Comparison of ENCODE assay signal across 15 cellular contexts in genomic region chr9:34310205-34310604, GRCh38. TPM values are rescaled to one million over a fixed set of nuclear protein-coding genes. Genes with fewer than 3 reads are reported as not detected.
DNase-seq lines count a peak whose midpoint lies in the region; ATAC-seq and TF ChIP-seq lines count a peak whose summit lies in the region.
"Had no signal": no experiment of that assay in that cellular context is flagged by ENCODE, and none has a peak within 500 bp of the region (broad histone marks: within the 10 kb centered on the region; RNA-seq: fewer than 3 reads in every experiment).

No MANE protein-coding gene starts in this region.

- H3K4me3 ChIP-seq in RWPE2 (ENCODE audit: severe bottlenecking) = no peak overlapping the region
- no peak overlapping the region for H3K4me3 ChIP-seq in osteoblast (ENCODE audit: insufficient read depth, low read length)
- H3K4me3 ChIP-seq in Caco-2 (ENCODE audit: low read depth, low read length) = no peak overlapping the region
- H3K4me3 ChIP-seq: right lobe of liver, SJCRH30 had no signal

- H4K20me1 ChIP-seq in osteoblast (ENCODE audit: insufficient read depth, low read length) = no peaks in the 10 kb centered on the region

- H3K27me3 ChIP-seq in RWPE2 (ENCODE audit: insufficient read depth, poor library complexity, severe bottlenecking) (no peaks in the 10 kb centered on the region), osteoblast (ENCODE audit: insufficient read depth, low read length) (no peaks in the 10 kb centered on the region), Caco-2 (replicated peaks; ENCODE audit: control insufficient read depth, insufficient read depth, low read length) (no peaks in the 10 kb centered on the region)
- H3K27me3 ChIP-seq: right lobe of liver, SJCRH30 had no signal

- peak overlapping the region; percentile 9 for H2AFZ ChIP-seq in osteoblast (ENCODE audit: low read length)

- H3K4me2 ChIP-seq in osteoblast (ENCODE audit: insufficient read depth, low read length) = no peak overlapping the region

- no peak overlapping the region for H3K4me3 Mint-ChIP-seq in Caco-2 (ENCODE audit: unreplicated experiment)
- H3K4me3 Mint-ChIP-seq: CD14-positive monocyte had no signal

- no peaks in the 10 kb centered on the region for H3K79me2 ChIP-seq in osteoblast (ENCODE audit: insufficient read depth, low read length)

- no peaks in the 10 kb centered on the region for H3K36me3 Mint-ChIP-seq in Caco-2 (ENCODE audit: insufficient read depth, unreplicated experiment)

- intact Hi-C loops in Caco-2 (cut with micrococcal nuclease; ENCODE audit: unreplicated experiment) = no loop called here

- CTCF ChIA-PET in Caco-2 (lab: Charles Lee) = no interaction called here

- H3K36me3 ChIP-seq in RWPE2 (ENCODE audit: low read depth) (peaks cover 7% of the 10 kb centered on the region; the same call in 1 of the 2 replicates), osteoblast (ENCODE audit: insufficient read depth, low read length) (no peaks in the 10 kb centered on the region), Caco-2 (ENCODE audit: control insufficient read depth, insufficient read depth, low read length) (no peaks in the 10 kb centered on the region)
- H3K36me3 ChIP-seq: right lobe of liver, SJCRH30 had no signal

- no peak overlapping the region for H3K27ac Mint-ChIP-seq in Caco-2 (ENCODE audit: unreplicated experiment)
- H3K27ac Mint-ChIP-seq: CD14-positive monocyte had no signal

- H3K27ac ChIP-seq in RWPE2 (ENCODE audit: poor library complexity, severe bottlenecking) (no peak overlapping the region), osteoblast (ENCODE audit: low read depth, low read length) (no peak overlapping the region)
- H3K27ac ChIP-seq: right lobe of liver, SJCRH30 had no signal

- H3K9me3 ChIP-seq in RWPE2 (ENCODE audit: severe bottlenecking) (no peaks in the 10 kb centered on the region), osteoblast (ENCODE audit: low read depth, low read length) (no peaks in the 10 kb centered on the region), Caco-2 (no peaks in the 10 kb centered on the region)
- H3K9me3 ChIP-seq: right lobe of liver, SJCRH30 had no signal

- peak; percentile 52; the same call in 1 of the 3 replicates for ATAC-seq in RWPE2 (ENCODE audit: low read depth)
- ATAC-seq: left colon, right lobe of liver had no signal

- no peaks in the 10 kb centered on the region for H3K27me3 Mint-ChIP-seq in Caco-2 (ENCODE audit: insufficient read depth, unreplicated experiment)

- no TSS peak for BruUV-seq in Caco-2 (replicated peaks; lab: Mats Ljungman, UMichigan)

- H3K9me3 Mint-ChIP-seq in Caco-2 (ENCODE audit: unreplicated experiment) = no peaks in the 10 kb centered on the region

- H3K4me1 ChIP-seq in RWPE2 (ENCODE audit: insufficient read depth, poor library complexity, severe bottlenecking) = peaks cover 4% of the 10 kb centered on the region
- H3K4me1 ChIP-seq in osteoblast (ENCODE audit: insufficient read depth, low read length) = no peaks in the 10 kb centered on the region
- no peaks in the 10 kb centered on the region for H3K4me1 ChIP-seq in Caco-2
- H3K4me1 ChIP-seq: right lobe of liver had no signal

- TF ChIP-seq CTCF in RWPE2 (IDR thresholded peaks at IDR 0.05; ENCODE audit: poor library complexity, severe bottlenecking) = no peak
- TF ChIP-seq CTCF in osteoblast (IDR thresholded peaks at IDR 0.05; ENCODE audit: extremely low read depth, low read depth, low read length) = no peak
- TF ChIP-seq CTCF in Caco-2 (IDR thresholded peaks at IDR 0.05; ENCODE audit: insufficient read depth in 1 of 2, low read depth in 1 of 2, low read length in 1 of 2, severe bottlenecking in 1 of 2, unreplicated experiment in 1 of 2) = no peak

- no peaks in the 10 kb centered on the region for H3K4me1 Mint-ChIP-seq in Caco-2 (ENCODE audit: low read depth, unreplicated experiment)
- H3K4me1 Mint-ChIP-seq: CD14-positive monocyte had no signal

- DNase-seq in SHP77 (lab: John Stamatoyannopoulos, UW) (peak; percentile 2 to 4), SHP77 treated with DMSO at 0.1 percent for 48 hours (lab: John Stamatoyannopoulos, UW) (no peak), NCI-H1930 (lab: John Stamatoyannopoulos, UW) (peak; percentile 58 to 62), RWPE2 (ENCODE audit: low spot score) (no peak), osteoblast (ENCODE audit: insufficient read length, low spot score, missing footprints) (no peak), Caco-2 (no peak)
- no peak for DNase-seq in stimulated activated naive CD4-positive, alpha-beta T cell treated with Interleukin-2 at 50 U/mL for 16 hours (lab: John Stamatoyannopoulos, UW)
- no peak for DNase-seq in activated CD4-positive, alpha-beta T cell treated with anti-CD3 and anti-CD28 coated beads, Interleukin-2, amount 50 U/mL, for 4 hours
- DNase-seq: activated CD8-positive, alpha-beta memory T cell treated with anti-CD3 and anti-CD28 coated beads, Interleukin-2, amount 50 U/mL, for 48 hours; left colon; NCI-H446; right lobe of liver; T-helper 9 cell had no signal

- POLR2A ChIA-PET in Caco-2 (lab: Charles Lee) = no interaction called here

RNA-seq across cellular contexts. Expression of gene KIF24, which starts 18.9 kb away (rescaled TPM):
- total RNA-seq in osteoblast (1.8 TPM in 2 replicates), Caco-2 (2022) (3.9 and 4.4 TPM in 2 replicates)

RNA-seq across cellular contexts. Expression of gene NUDT2, which starts 19.2 kb away (rescaled TPM):
- total RNA-seq in osteoblast (15.2 and 18.3 TPM in 2 replicates), Caco-2 (2022) (14.4 and 15.0 TPM in 2 replicates)

Comparison
In these comparisons a context has a peak if more than half of its experiments do, and no peak if none do; other contexts are left out.
1. DNase-seq: peak in SHP77 (2 of 2) and NCI-H1930 (2 of 2); none in SHP77 treated with DMSO at 0.1 percent for 48 hours (single experiment), RWPE2 (single experiment), osteoblast (single experiment), stimulated activated naive CD4-positive, alpha-beta T cell treated with Interleukin-2 at 50 U/mL for 16 hours (single experiment), Caco-2 (0 of 2) and activated CD4-positive, alpha-beta T cell treated with anti-CD3 and anti-CD28 coated beads, Interleukin-2, amount 50 U/mL, for 4 hours (0 of 2).